ENCODE assay signal across 31 cellular contexts in genomic region chr2:95575857-95576256, GRCh38. TPM values are rescaled to one million over a fixed set of nuclear protein-coding genes. Genes with fewer than 3 reads are reported as not detected.
"Had no signal": no experiment of that assay in that cellular context is flagged by ENCODE, and none has a peak within 500 bp of the region (broad histone marks: within the 10 kb centered on the region; RNA-seq: fewer than 3 reads in every experiment).

No MANE protein-coding gene starts in this region.

- H3K27ac ChIP-seq: stomach, suprapubic skin, testis, thoracic aorta, thyroid gland, tibial artery, tibial nerve, transverse colon, upper lobe of left lung, upper lobe of right lung, uterus, vagina had no signal

- H3K4me3 ChIP-seq: stomach, suprapubic skin, testis, thoracic aorta, thyroid gland, tibial artery, tibial nerve, transverse colon, upper lobe of left lung, upper lobe of right lung, uterus, vagina had no signal

- ATAC-seq: stimulated activated effector memory CD8-positive, alpha-beta T cell treated with anti-CD3 and anti-CD28 coated beads, Interleukin-12 subunit alpha, Interleukin-12 subunit beta, amount 100 ng/mL, for 72 hours; stimulated activated memory B cell treated with anti-CD40 and anti-IgM and Interleukin-4, amounts not matched to agents 10 μg/mL and 1 μg/mL and 100 μg/mL, for 72 hours; stimulated activated naive B cell treated with anti-CD40 and anti-IgM and Interleukin-4, amounts not matched to agents 10 μg/mL and 1 μg/mL and 100 μg/mL, for 72 hours; stimulated activated naive CD8-positive, alpha-beta T cell treated with anti-CD3 and anti-CD28 coated beads, Interleukin-15, amount 100 ng/mL, for 72 hours; stimulated activated naive CD8-positive, alpha-beta T cell treated with anti-CD3 and anti-CD28 coated beads, Interleukin-15, Interleukin-2, amounts not matched to agents 100 U/mL and 50 U/mL, for 24 hours; upper lobe of right lung had no signal

- H3K9me3 ChIP-seq: stomach, suprapubic skin, testis, thoracic aorta, thyroid gland, tibial artery, tibial nerve, transverse colon, upper lobe of left lung, upper lobe of right lung, uterus, vagina had no signal

- DNase-seq: stimulated activated CD4-positive, alpha-beta T cell treated with anti-CD3 and anti-CD28 coated beads, Interleukin-2, amount 100 ng/mL, for 48 hours; stimulated activated CD4-positive, alpha-beta T cell treated with anti-CD3 and anti-CD28 coated beads, Interleukin-4, amount 100 ng/mL, for 1 hour; stimulated activated CD4-positive, alpha-beta T cell treated with anti-CD3 and anti-CD28 coated beads, Interleukin-4, amount 100 ng/mL, for 24 hours; stimulated activated CD4-positive, alpha-beta T cell treated with anti-CD3 and anti-CD28 coated beads, Interleukin-4, amount 100 ng/mL, for 4 hours; stimulated activated CD8-positive, alpha-beta memory T cell treated with anti-CD3 and anti-CD28 coated beads, Interleukin-4, amount 100 ng/mL, for 48 hours; stimulated activated naive B cell treated with anti-CD40 and anti-IgM and Interleukin-4, amounts not matched to agents 10 μg/mL and 1 μg/mL and 100 μg/mL, for 72 hours; stimulated activated naive CD4-positive, alpha-beta T cell; stimulated activated naive CD4-positive, alpha-beta T cell treated with Interleukin-2 at 50 U/mL for 16 hours; stimulated activated naive CD8-positive, alpha-beta T cell treated with anti-CD3 and anti-CD28 coated beads, Interleukin-15, amount 100 ng/mL, for 72 hours; stimulated activated naive CD8-positive, alpha-beta T cell treated with anti-CD3 and anti-CD28 coated beads, Interleukin-15, Interleukin-2, amounts not matched to agents 100 U/mL and 50 U/mL, for 24 hours; stomach; substantia nigra; testis; thyroid gland; tibial artery; transverse colon; trophoblast cell; upper lobe of left lung; upper lobe of right lung; uterus had no signal

- H3K36me3 ChIP-seq: stomach, suprapubic skin, thoracic aorta, thyroid gland, tibial artery, tibial nerve, transverse colon, upper lobe of left lung, upper lobe of right lung, uterus, vagina had no signal

- H3K27me3 ChIP-seq: testis, thyroid gland, tibial nerve, transverse colon, upper lobe of left lung, upper lobe of right lung, uterus, vagina had no signal

- H3K4me1 ChIP-seq: stomach, suprapubic skin, testis, thyroid gland, tibial artery, tibial nerve, transverse colon, upper lobe of left lung, upper lobe of right lung, uterus, vagina had no signal

- FAIRE-seq: urothelium cell line had no signal

RNA-seq across cellular contexts. Expression of gene TRIM43, which starts 15.9 kb away (rescaled TPM):
- total RNA-seq: stomach, subcutaneous adipose tissue, suprapubic skin, temporal lobe, thoracic aorta, thyroid gland, tibial nerve, transverse colon, upper lobe of left lung, upper lobe of right lung, ureter, urinary bladder, vagina had no signal
- polyA plus RNA-seq: urinary bladder had no signal
